Comparison of ENCODE assay signal across 10 cellular contexts in the genomic region with DNA sequence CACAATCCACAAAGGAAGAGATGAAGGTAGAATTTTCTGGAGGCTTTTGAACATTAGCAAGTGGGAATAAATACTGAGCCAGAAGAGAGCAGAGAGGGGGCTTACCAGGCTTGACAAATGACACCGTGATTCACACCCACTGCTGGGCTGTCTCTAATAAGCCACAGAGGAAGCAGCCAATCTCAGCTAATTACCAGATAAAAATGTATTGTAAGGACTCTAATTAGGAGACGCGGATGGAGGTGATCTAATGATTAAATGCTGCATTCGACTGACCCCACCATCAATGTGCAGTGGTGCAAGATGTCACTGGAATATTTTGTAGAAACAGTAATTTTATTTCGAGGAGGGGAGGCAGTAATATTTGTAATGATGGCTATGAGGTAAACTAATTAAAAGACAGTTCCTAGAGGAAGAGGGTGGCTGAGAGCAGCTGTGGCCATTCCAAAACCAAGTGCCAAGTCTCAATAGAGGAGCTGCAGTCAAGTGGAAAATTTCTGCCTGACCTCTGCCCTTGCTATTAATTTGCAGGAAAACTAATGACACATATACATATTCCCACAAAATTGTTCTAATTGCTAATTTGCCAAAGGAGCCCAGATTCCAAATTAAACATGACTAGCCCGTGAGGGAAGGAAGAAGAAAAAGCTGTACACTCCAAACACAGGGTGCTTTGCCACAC.
DNase-seq lines count a peak whose midpoint lies in the region; ATAC-seq, FAIRE-seq and TF ChIP-seq lines count a peak whose summit lies in the region.
"Had no signal": no experiment of that assay in that cellular context is flagged by ENCODE, and none has a peak within 500 bp of the region (broad histone marks: within the 10 kb centered on the region; RNA-seq: fewer than 3 reads in every experiment).

No MANE protein-coding gene starts in this region.

- H3K4me1 ChIP-seq in kidney (ENCODE audit: control insufficient read depth in 1 of 2, insufficient read depth in 1 of 2, low read depth in 1 of 2, low read length in 2 of 2), result peaks cover 20 to 27% of the 10 kb centered on the region in 2 donors

- no peaks in the 10 kb centered on the region for H3K9me3 ChIP-seq in kidney (ENCODE audit: control insufficient read depth in 1 of 2, low read length in 2 of 2)
- H3K9me3 ChIP-seq: HAP-1 had no signal

- no peaks in the 10 kb centered on the region for H3K9me3 Mint-ChIP-seq in activated naive CD4-positive, alpha-beta T cell treated with anti-CD3 and anti-CD28 coated beads, Interleukin-2, amount 50 U/mL, for 72 hours
- no peaks in the 10 kb centered on the region for H3K9me3 Mint-ChIP-seq in stimulated activated memory B cell treated with anti-CD40 and anti-IgM and Interleukin-4, amounts not matched to agents 10 μg/mL and 1 μg/mL and 100 μg/mL, for 72 hours

- DNase-seq in LHCN-M2 (ENCODE audit: low read depth), result peak; percentile 1
- DNase-seq in activated naive CD4-positive, alpha-beta T cell treated with anti-CD3 and anti-CD28 coated beads, Interleukin-2, amount 50 U/mL, for 72 hours (ENCODE audit: low spot score in 2 of 2), result no peak
- DNase-seq in kidney, result no peak
- DNase-seq in NCI-H446 treated with DMSO at 0.1 percent for 48 hours (lab: John Stamatoyannopoulos, UW), result no peak
- DNase-seq in NCI-H1048 (lab: John Stamatoyannopoulos, UW), result no peak
- no peak for DNase-seq in EL

- H3K4me3 Mint-ChIP-seq in stimulated activated memory B cell treated with anti-CD40 and anti-IgM and Interleukin-4, amounts not matched to agents 10 μg/mL and 1 μg/mL and 100 μg/mL, for 72 hours, result no peak overlapping the region

- intact Hi-C loops in kidney (cut with DNase I), result no loop called here

- H3K9ac ChIP-seq in kidney (ENCODE audit: low read length in 2 of 2), result no peak overlapping the region

- no peak for FAIRE-seq in kidney (lab: Jason Lieb, UNC)
- FAIRE-seq: colon had no signal

- no peak overlapping the region for H3K4me3 ChIP-seq in kidney (ENCODE audit: low read length in 2 of 2)
- H3K4me3 ChIP-seq: HAP-1 had no signal

- H3K4me1 Mint-ChIP-seq in stimulated activated memory B cell treated with anti-CD40 and anti-IgM and Interleukin-4, amounts not matched to agents 10 μg/mL and 1 μg/mL and 100 μg/mL, for 72 hours, result peaks cover 38% of the 10 kb centered on the region

- TF ChIP-seq CTCF in kidney (IDR thresholded peaks at IDR 0.05; ENCODE audit: borderline replicate concordance, extremely low read depth, insufficient read depth), result no peak

- peak overlapping the region; percentile 18 to 84 for H3K27ac ChIP-seq in kidney (ENCODE audit: low read depth in 2 of 2, low read length in 2 of 2)

- ATAC-seq in activated naive CD4-positive, alpha-beta T cell treated with anti-CD3 and anti-CD28 coated beads, Interleukin-2, amount 50 U/mL, for 72 hours, result no peak
- no peak for ATAC-seq in stimulated activated memory B cell treated with anti-CD40 and anti-IgM and Interleukin-4, amounts not matched to agents 10 μg/mL and 1 μg/mL and 100 μg/mL, for 72 hours
- no peak for ATAC-seq in GM18870 (IDR thresholded peaks at IDR 0.05; ENCODE audit: unreplicated experiment)

- peaks cover 17 to 54% of the 10 kb centered on the region in 2 donors for H3K36me3 Mint-ChIP-seq in activated naive CD4-positive, alpha-beta T cell treated with anti-CD3 and anti-CD28 coated beads, Interleukin-2, amount 50 U/mL, for 72 hours
- peaks cover 74% of the 10 kb centered on the region for H3K36me3 Mint-ChIP-seq in stimulated activated memory B cell treated with anti-CD40 and anti-IgM and Interleukin-4, amounts not matched to agents 10 μg/mL and 1 μg/mL and 100 μg/mL, for 72 hours

- peak overlapping the region; percentile 83 to 95 for H3K27ac Mint-ChIP-seq in activated naive CD4-positive, alpha-beta T cell treated with anti-CD3 and anti-CD28 coated beads, Interleukin-2, amount 50 U/mL, for 72 hours
- H3K27ac Mint-ChIP-seq in stimulated activated memory B cell treated with anti-CD40 and anti-IgM and Interleukin-4, amounts not matched to agents 10 μg/mL and 1 μg/mL and 100 μg/mL, for 72 hours, result peak overlapping the region; percentile 84

- H3K27me3 Mint-ChIP-seq in stimulated activated memory B cell treated with anti-CD40 and anti-IgM and Interleukin-4, amounts not matched to agents 10 μg/mL and 1 μg/mL and 100 μg/mL, for 72 hours, result no peaks in the 10 kb centered on the region

- peaks cover 6 to 13% of the 10 kb centered on the region in 2 donors for H3K36me3 ChIP-seq in kidney (ENCODE audit: control insufficient read depth in 1 of 2, insufficient read depth in 2 of 2, low read length in 2 of 2)
- H3K36me3 ChIP-seq: HAP-1 had no signal
